9 cellular contexts compared by ENCODE assay signal in genomic region chr6:1424306-1424927, GRCh38. TPM values are rescaled to one million over a fixed set of nuclear protein-coding genes. Genes with fewer than 3 reads are reported as not detected.
DNase-seq lines count a peak whose midpoint lies in the region; TF ChIP-seq lines count a peak whose summit lies in the region.
"Had no signal": no experiment of that assay in that cellular context is flagged by ENCODE, and none has a peak within 500 bp of the region (broad histone marks: within the 10 kb centered on the region; RNA-seq: fewer than 3 reads in every experiment).

No MANE protein-coding gene starts in this region.

- H3K27ac ChIP-seq in cardiac muscle cell (no peak overlapping the region), smooth muscle cell (ENCODE audit: low read depth) (no peak overlapping the region)
- H3K27ac ChIP-seq in CD4-positive, alpha-beta memory T cell (ENCODE audit: low read depth, low read length) = no peak overlapping the region

- H3K36me3 ChIP-seq in cardiac muscle cell (no peaks in the 10 kb centered on the region), smooth muscle cell (ENCODE audit: low read depth) (no peaks in the 10 kb centered on the region)
- H3K36me3 ChIP-seq in CD4-positive, alpha-beta memory T cell (ENCODE audit: insufficient read depth, low read length) = no peaks in the 10 kb centered on the region

- peak; percentile 72 for TF ChIP-seq CTCF in cardiac muscle cell (IDR thresholded peaks at IDR 0.05; ENCODE audit: low read depth, low read length)
- TF ChIP-seq CTCF in smooth muscle cell (IDR thresholded peaks at IDR 0.05; ENCODE audit: borderline replicate concordance, insufficient read depth, poor library complexity, severe bottlenecking) = peak; percentile 60

- H3K9ac ChIP-seq in smooth muscle cell (ENCODE audit: low read depth) = no peak overlapping the region

- no peaks in the 10 kb centered on the region for H3K4me1 ChIP-seq in cardiac muscle cell (ENCODE audit: low read depth)
- H3K4me1 ChIP-seq in smooth muscle cell (ENCODE audit: low read depth) = no peaks in the 10 kb centered on the region
- peaks cover 4% of the 10 kb centered on the region for H3K4me1 ChIP-seq in CD4-positive, alpha-beta memory T cell (ENCODE audit: insufficient read depth, low read length)

- H3K9me3 Mint-ChIP-seq in activated T-cell treated with anti-CD3 and anti-CD28 coated beads, Interleukin-2, amount 50 U/mL, for 24 hours = peaks cover 8% of the 10 kb centered on the region
- peaks cover 4 to 17% (median 13%) of the 10 kb centered on the region in 8 donors for H3K9me3 Mint-ChIP-seq in CD4-positive, alpha-beta memory T cell
- H3K9me3 Mint-ChIP-seq: central memory CD8-positive, alpha-beta T cell had no signal

- H3K4me2 ChIP-seq in smooth muscle cell = peak overlapping the region; percentile 31

- DNase-seq in activated T-cell treated with anti-CD3 and anti-CD28 coated beads, Interleukin-2, amount 50 U/mL, for 24 hours = peak; percentile 35
- no peak for DNase-seq in activated T-cell treated with anti-CD3 and anti-CD28 coated beads for 4 hours
- peak; percentile 75 for DNase-seq in M059J (ENCODE audit: low read depth)
- peak; percentile 21 to 37 for DNase-seq in activated CD4-positive, alpha-beta T cell treated with anti-CD3 and anti-CD28 coated beads, Interleukin-2, amount 50 U/mL, for 48 hours
- peak; percentile 66 to 71 for DNase-seq in cardiac muscle cell (ENCODE audit: low read depth in 1 of 2, low spot score in 1 of 2)
- DNase-seq in smooth muscle cell (lab: John Stamatoyannopoulos, UW; ENCODE audit: unreplicated experiment) = no peak
- DNase-seq in NK-92 treated with Interleukin-12 subunit alpha and Interleukin-12 subunit beta, amount 100 ng/mL, for 24 hours (lab: John Stamatoyannopoulos, UW) = no peak
- DNase-seq in CD4-positive, alpha-beta memory T cell = no peak

- no peaks in the 10 kb centered on the region for H4K20me1 ChIP-seq in smooth muscle cell (ENCODE audit: low read depth)

- H3K36me3 Mint-ChIP-seq in activated T-cell treated with anti-CD3 and anti-CD28 coated beads, Interleukin-2, amount 50 U/mL, for 24 hours (ENCODE audit: low read depth) = no peaks in the 10 kb centered on the region
- H3K36me3 Mint-ChIP-seq in CD4-positive, alpha-beta memory T cell = no peaks in the 10 kb centered on the region

- intact Hi-C loops in CD4-positive, alpha-beta memory T cell (cut with micrococcal nuclease) = no loop called here

- H3K4me3 Mint-ChIP-seq in activated T-cell treated with anti-CD3 and anti-CD28 coated beads, Interleukin-2, amount 50 U/mL, for 24 hours = no peak overlapping the region
- H3K4me3 Mint-ChIP-seq in CD4-positive, alpha-beta memory T cell = peak overlapping the region in 1 of 8 donors; percentile 38
- H3K4me3 Mint-ChIP-seq: central memory CD8-positive, alpha-beta T cell had no signal

- H3K27me3 ChIP-seq in cardiac muscle cell = no peaks in the 10 kb centered on the region
- H3K27me3 ChIP-seq in smooth muscle cell (ENCODE audit: low read depth) = no peaks in the 10 kb centered on the region
- no peaks in the 10 kb centered on the region for H3K27me3 ChIP-seq in CD4-positive, alpha-beta memory T cell (ENCODE audit: insufficient read depth, low read length)

- no peak overlapping the region for H3K27ac Mint-ChIP-seq in activated T-cell treated with anti-CD3 and anti-CD28 coated beads, Interleukin-2, amount 50 U/mL, for 24 hours
- H3K27ac Mint-ChIP-seq in CD4-positive, alpha-beta memory T cell = no peak overlapping the region

- H3K9me3 ChIP-seq in cardiac muscle cell (ENCODE audit: low read depth) (no peaks in the 10 kb centered on the region), smooth muscle cell (replicated peaks; ENCODE audit: low read depth) (no peaks in the 10 kb centered on the region)
- H3K9me3 ChIP-seq in CD4-positive, alpha-beta memory T cell (ENCODE audit: control insufficient read depth in 1 of 2, low read length in 2 of 2) = no peaks in the 10 kb centered on the region

- POLR2A ChIA-PET in CD4-positive, alpha-beta memory T cell (lab: Charles Lee; ENCODE audit: partially characterized antibody) = no interaction called here

- peaks cover 52% of the 10 kb centered on the region for H3K27me3 Mint-ChIP-seq in activated T-cell treated with anti-CD3 and anti-CD28 coated beads, Interleukin-2, amount 50 U/mL, for 24 hours
- H3K27me3 Mint-ChIP-seq in CD4-positive, alpha-beta memory T cell = peaks cover 22 to 26% of the 10 kb centered on the region in 2 donors

- peaks cover 3% of the 10 kb centered on the region for H3K4me1 Mint-ChIP-seq in activated T-cell treated with anti-CD3 and anti-CD28 coated beads, Interleukin-2, amount 50 U/mL, for 24 hours (ENCODE audit: low read depth)
- peaks cover 2 to 4% (median 4%) of the 10 kb centered on the region in 4 donors for H3K4me1 Mint-ChIP-seq in CD4-positive, alpha-beta memory T cell

- CTCF ChIA-PET in CD4-positive, alpha-beta memory T cell (lab: Charles Lee; ENCODE audit: partially characterized antibody) = interaction anchor here (0.8 to 4.4 kb wide), 4 partner anchors 12 to 831 kb away, joined by 3 to 16 read pairs (median 9); no protein-coding TSS in a partner anchor

- H2AFZ ChIP-seq in smooth muscle cell (ENCODE audit: low read depth) = no peak overlapping the region

- no peaks in the 10 kb centered on the region for H3K79me2 ChIP-seq in smooth muscle cell (ENCODE audit: low read depth)

- WGBS in smooth muscle cell (ENCODE audit: low lambda C conversion rate) = 33% methylated on average over 16 of the region's 16 CpGs

- H3F3A ChIP-seq in smooth muscle cell (ENCODE audit: low read depth) = no peaks in the 10 kb centered on the region

- H3K4me3 ChIP-seq in cardiac muscle cell (no peak overlapping the region), smooth muscle cell (no peak overlapping the region)
- no peak overlapping the region for H3K4me3 ChIP-seq in CD4-positive, alpha-beta memory T cell (ENCODE audit: low read length in 2 of 2)

RNA-seq across cellular contexts. Expression of gene FOXF2, which starts 35.0 kb away (rescaled TPM):
- 2.7 and 4.1 TPM in 2 replicates for total RNA-seq in M059J (2014; rRNA removed; shearing (Covaris generic))
- total RNA-seq in cardiac muscle cell (0.09 TPM in 1 of 2 replicates, not detected in the other), smooth muscle cell (1.8 and 3.5 TPM in 2 replicates)
- polyA plus RNA-seq in cardiac muscle cell (0.16 TPM in 2 replicates), smooth muscle cell (4.5 and 4.8 TPM in 2 replicates)
- not detected for total RNA-seq in CD4-positive, alpha-beta memory T cell
- not detected for polyA plus RNA-seq in CD4-positive, alpha-beta memory T cell

Comparison
In these comparisons a context has a peak if more than half of its experiments do, and no peak if none do; other contexts are left out.
1. DNase-seq: peak in activated T-cell treated with anti-CD3 and anti-CD28 coated beads, Interleukin-2, amount 50 U/mL, for 24 hours (single experiment), M059J (single experiment), activated CD4-positive, alpha-beta T cell treated with anti-CD3 and anti-CD28 coated beads, Interleukin-2, amount 50 U/mL, for 48 hours (2 of 2) and cardiac muscle cell (2 of 2); none in activated T-cell treated with anti-CD3 and anti-CD28 coated beads for 4 hours (single experiment), smooth muscle cell (single experiment), NK-92 treated with Interleukin-12 subunit alpha and Interleukin-12 subunit beta, amount 100 ng/mL, for 24 hours (single experiment) and CD4-positive, alpha-beta memory T cell (0 of 5).